In genomic region chr7:39950473-39951155, GRCh38 we compare ENCODE assay signal across 1 cellular context.
TF ChIP-seq lines count a peak whose summit lies in the region.

No MANE protein-coding gene starts in this region.

TF ChIP-seq in GM23338, 12 proteins besides CTCF, POLR2A, EP300 and RAD21 (continued from another document):
- TF ChIP-seq ZNF462 (CRISPR knock-in tag; IDR thresholded peaks at IDR 0.05) (no peak), EZH2phosphoT487 (IDR thresholded peaks at IDR 0.05; ENCODE audit: unreplicated experiment) (no peak), STAT1 (IDR thresholded peaks at IDR 0.05; ENCODE audit: unreplicated experiment) (no peak)
- TF ChIP-seq, protein P1, sequence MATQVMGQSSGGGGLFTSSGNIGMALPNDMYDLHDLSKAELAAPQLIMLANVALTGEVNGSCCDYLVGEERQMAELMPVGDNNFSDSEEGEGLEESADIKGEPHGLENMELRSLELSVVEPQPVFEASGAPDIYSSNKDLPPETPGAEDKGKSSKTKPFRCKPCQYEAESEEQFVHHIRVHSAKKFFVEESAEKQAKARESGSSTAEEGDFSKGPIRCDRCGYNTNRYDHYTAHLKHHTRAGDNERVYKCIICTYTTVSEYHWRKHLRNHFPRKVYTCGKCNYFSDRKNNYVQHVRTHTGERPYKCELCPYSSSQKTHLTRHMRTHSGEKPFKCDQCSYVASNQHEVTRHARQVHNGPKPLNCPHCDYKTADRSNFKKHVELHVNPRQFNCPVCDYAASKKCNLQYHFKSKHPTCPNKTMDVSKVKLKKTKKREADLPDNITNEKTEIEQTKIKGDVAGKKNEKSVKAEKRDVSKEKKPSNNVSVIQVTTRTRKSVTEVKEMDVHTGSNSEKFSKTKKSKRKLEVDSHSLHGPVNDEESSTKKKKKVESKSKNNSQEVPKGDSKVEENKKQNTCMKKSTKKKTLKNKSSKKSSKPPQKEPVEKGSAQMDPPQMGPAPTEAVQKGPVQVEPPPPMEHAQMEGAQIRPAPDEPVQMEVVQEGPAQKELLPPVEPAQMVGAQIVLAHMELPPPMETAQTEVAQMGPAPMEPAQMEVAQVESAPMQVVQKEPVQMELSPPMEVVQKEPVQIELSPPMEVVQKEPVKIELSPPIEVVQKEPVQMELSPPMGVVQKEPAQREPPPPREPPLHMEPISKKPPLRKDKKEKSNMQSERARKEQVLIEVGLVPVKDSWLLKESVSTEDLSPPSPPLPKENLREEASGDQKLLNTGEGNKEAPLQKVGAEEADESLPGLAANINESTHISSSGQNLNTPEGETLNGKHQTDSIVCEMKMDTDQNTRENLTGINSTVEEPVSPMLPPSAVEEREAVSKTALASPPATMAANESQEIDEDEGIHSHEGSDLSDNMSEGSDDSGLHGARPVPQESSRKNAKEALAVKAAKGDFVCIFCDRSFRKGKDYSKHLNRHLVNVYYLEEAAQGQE (IDR thresholded peaks at IDR 0.05; ENCODE audit: unreplicated experiment) = no peak
